In the genomic region with DNA sequence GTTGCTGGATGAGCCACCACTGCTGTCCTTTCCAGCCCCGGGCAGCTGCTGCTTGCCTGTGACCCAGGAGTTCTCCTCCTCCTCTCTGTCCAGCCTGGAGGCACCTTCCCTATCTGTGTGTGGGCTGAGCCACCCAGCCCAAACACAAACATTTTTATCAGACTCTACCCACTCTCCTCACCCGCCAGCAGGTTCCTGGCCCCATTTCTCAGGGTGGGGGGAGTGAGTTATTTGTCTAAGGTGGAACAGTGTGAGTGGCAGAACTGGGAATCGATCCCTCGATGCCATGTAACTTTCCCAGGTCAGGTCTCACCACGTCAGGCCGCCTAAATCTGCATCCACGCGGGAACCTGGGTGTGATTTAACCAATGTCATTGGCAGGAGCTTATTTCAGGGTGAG, we compare ENCODE assay signal across 1 cellular context.
TF ChIP-seq lines count a peak whose summit lies in the region.

No MANE protein-coding gene starts in this region.

TF ChIP-seq in GM12878, 131 proteins besides CTCF, POLR2A, EP300 and RAD21:
- no peak for TF ChIP-seq JUNB (IDR thresholded peaks at IDR 0.05)
- no peak for TF ChIP-seq ZNF622 (IDR thresholded peaks at IDR 0.05)
- no peak for TF ChIP-seq CBFB (IDR thresholded peaks at IDR 0.05; ENCODE audit: low read depth)
- TF ChIP-seq, protein P1, sequence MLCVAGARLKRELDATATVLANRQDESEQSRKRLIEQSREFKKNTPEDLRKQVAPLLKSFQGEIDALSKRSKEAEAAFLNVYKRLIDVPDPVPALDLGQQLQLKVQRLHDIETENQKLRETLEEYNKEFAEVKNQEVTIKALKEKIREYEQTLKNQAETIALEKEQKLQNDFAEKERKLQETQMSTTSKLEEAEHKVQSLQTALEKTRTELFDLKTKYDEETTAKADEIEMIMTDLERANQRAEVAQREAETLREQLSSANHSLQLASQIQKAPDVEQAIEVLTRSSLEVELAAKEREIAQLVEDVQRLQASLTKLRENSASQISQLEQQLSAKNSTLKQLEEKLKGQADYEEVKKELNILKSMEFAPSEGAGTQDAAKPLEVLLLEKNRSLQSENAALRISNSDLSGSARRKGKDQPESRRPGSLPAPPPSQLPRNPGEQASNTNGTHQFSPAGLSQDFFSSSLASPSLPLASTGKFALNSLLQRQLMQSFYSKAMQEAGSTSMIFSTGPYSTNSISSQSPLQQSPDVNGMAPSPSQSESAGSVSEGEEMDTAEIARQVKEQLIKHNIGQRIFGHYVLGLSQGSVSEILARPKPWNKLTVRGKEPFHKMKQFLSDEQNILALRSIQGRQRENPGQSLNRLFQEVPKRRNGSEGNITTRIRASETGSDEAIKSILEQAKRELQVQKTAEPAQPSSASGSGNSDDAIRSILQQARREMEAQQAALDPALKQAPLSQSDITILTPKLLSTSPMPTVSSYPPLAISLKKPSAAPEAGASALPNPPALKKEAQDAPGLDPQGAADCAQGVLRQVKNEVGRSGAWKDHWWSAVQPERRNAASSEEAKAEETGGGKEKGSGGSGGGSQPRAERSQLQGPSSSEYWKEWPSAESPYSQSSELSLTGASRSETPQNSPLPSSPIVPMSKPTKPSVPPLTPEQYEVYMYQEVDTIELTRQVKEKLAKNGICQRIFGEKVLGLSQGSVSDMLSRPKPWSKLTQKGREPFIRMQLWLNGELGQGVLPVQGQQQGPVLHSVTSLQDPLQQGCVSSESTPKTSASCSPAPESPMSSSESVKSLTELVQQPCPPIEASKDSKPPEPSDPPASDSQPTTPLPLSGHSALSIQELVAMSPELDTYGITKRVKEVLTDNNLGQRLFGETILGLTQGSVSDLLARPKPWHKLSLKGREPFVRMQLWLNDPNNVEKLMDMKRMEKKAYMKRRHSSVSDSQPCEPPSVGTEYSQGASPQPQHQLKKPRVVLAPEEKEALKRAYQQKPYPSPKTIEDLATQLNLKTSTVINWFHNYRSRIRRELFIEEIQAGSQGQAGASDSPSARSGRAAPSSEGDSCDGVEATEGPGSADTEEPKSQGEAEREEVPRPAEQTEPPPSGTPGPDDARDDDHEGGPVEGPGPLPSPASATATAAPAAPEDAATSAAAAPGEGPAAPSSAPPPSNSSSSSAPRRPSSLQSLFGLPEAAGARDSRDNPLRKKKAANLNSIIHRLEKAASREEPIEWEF (IDR thresholded peaks at IDR 0.05; ENCODE audit: insufficient replicate concordance, low read depth, low read length), result no peak
